8 cellular contexts compared by ENCODE assay signal in genomic region chr5:88889165-88890069, GRCh38. TPM values are rescaled to one million over a fixed set of nuclear protein-coding genes. Genes with fewer than 3 reads are reported as not detected.
DNase-seq lines count a peak whose midpoint lies in the region; ATAC-seq, FAIRE-seq and TF ChIP-seq lines count a peak whose summit lies in the region.

No MANE protein-coding gene starts in this region.

- POLR2A ChIA-PET in WTC11 (lab: Charles Lee), result interaction anchor here (0.6 kb wide), 1 partner anchor 26 kb away, joined by 3 read pairs; no protein-coding TSS in a partner anchor

- H3K27ac ChIP-seq in HUES48 (ENCODE audit: low read depth, low read length), result no peak overlapping the region
- H3K27ac ChIP-seq in heart left ventricle, result peak overlapping the region; percentile 48 to 92 (median 90)
- peak overlapping the region in 2 of 4 donors; percentile 24 to 30 for H3K27ac ChIP-seq in pancreas

- intact Hi-C loops in heart left ventricle (cut with DNase I) (loop anchor here in 6 of 10 donors (2.0 to 10.0 kb wide), 8 partner anchors 55 to 1375 kb away; no protein-coding TSS in a partner anchor), pancreas (cut with DNase I) (no loop called here)

- no peaks in the 10 kb centered on the region for H3K36me3 Mint-ChIP-seq in activated T-cell treated with anti-CD3 and anti-CD28 coated beads, Interleukin-2, amount 50 U/mL, for 24 hours (ENCODE audit: low read depth)
- no peaks in the 10 kb centered on the region for H3K36me3 Mint-ChIP-seq in WTC11

- peak; percentile 30 for DNase-seq in activated T-cell treated with anti-CD3 and anti-CD28 coated beads, Interleukin-2, amount 50 U/mL, for 24 hours
- no peak for DNase-seq in activated T-cell treated with anti-CD3 and anti-CD28 coated beads, Interleukin-2, amount 50 U/mL, for 48 hours
- peak; percentile 54 for DNase-seq in WTC11 (ENCODE audit: low spot score)
- peak; percentile 70 to 84 (median 79) for DNase-seq in heart left ventricle
- peak; percentile 10 to 70 (median 22) for DNase-seq in pancreas
- DNase-seq in 8988T, result no peak
- no peak for DNase-seq in activated naive CD4-positive, alpha-beta T cell treated with Interleukin-2 at 50 U/mL for 16 hours

- H3K4me1 ChIP-seq in HUES48 (ENCODE audit: control insufficient read depth, insufficient read depth, low read length), result peaks cover 4% of the 10 kb centered on the region; the same call in 1 of the 2 replicates
- peaks cover 0 to 66% (median 32%) of the 10 kb centered on the region in 12 donors for H3K4me1 ChIP-seq in heart left ventricle
- no peaks in the 10 kb centered on the region for H3K4me1 ChIP-seq in pancreas

- H3K4me3 Mint-ChIP-seq in activated T-cell treated with anti-CD3 and anti-CD28 coated beads, Interleukin-2, amount 50 U/mL, for 24 hours, result peak overlapping the region; percentile 8
- peak overlapping the region; percentile 91 for H3K4me3 Mint-ChIP-seq in WTC11

- peaks cover 66% of the 10 kb centered on the region for H3K27me3 ChIP-seq in HUES48 (ENCODE audit: control insufficient read depth, insufficient read depth, low read length)
- H3K27me3 ChIP-seq in heart left ventricle, result no peaks in the 10 kb centered on the region
- peaks cover 0 to 15% (median 0%) of the 10 kb centered on the region in 4 donors for H3K27me3 ChIP-seq in pancreas

- no peak for TF ChIP-seq CTCF in WTC11 (IDR thresholded peaks at IDR 0.05)
- peak in 1 of 12 donors; percentile 5 for TF ChIP-seq CTCF in heart left ventricle (IDR thresholded peaks at IDR 0.05)
- TF ChIP-seq CTCF in pancreas (IDR thresholded peaks at IDR 0.05), result no peak

- WGBS in heart left ventricle, 4 donors, result 2 to 3% (median 2%) methylated on average over 39 to 50 of the region's 50 CpGs
- WGBS in pancreas, 2 donors, result 3% methylated on average over 48 to 50 of the region's 50 CpGs

- ATAC-seq in WTC11, result peak; percentile 71
- ATAC-seq in heart left ventricle, result peak; percentile 72 to 92 (median 88)
- peak in 3 of 4 donors; percentile 63 to 79 (median 75) for ATAC-seq in pancreas

- H3K9me3 ChIP-seq in HUES48 (ENCODE audit: control insufficient read depth, insufficient read depth, low read length) (no peaks in the 10 kb centered on the region), heart left ventricle (no peaks in the 10 kb centered on the region), pancreas (no peaks in the 10 kb centered on the region)

- CTCF ChIA-PET in WTC11 (lab: Charles Lee), result interaction anchor here (0.6 kb wide), 2 partner anchors 825 to 1376 kb away, joined by 3 read pairs; no protein-coding TSS in a partner anchor

- H3K9me3 Mint-ChIP-seq in activated T-cell treated with anti-CD3 and anti-CD28 coated beads, Interleukin-2, amount 50 U/mL, for 24 hours, result no peaks in the 10 kb centered on the region
- H3K9me3 Mint-ChIP-seq in WTC11, result no peaks in the 10 kb centered on the region

- peaks cover 72% of the 10 kb centered on the region for H3K27me3 Mint-ChIP-seq in activated T-cell treated with anti-CD3 and anti-CD28 coated beads, Interleukin-2, amount 50 U/mL, for 24 hours
- H3K27me3 Mint-ChIP-seq in WTC11 (ENCODE audit: low read depth), result peaks cover 47% of the 10 kb centered on the region

- H3K9ac ChIP-seq in HUES48 (ENCODE audit: low read depth, low read length), result peak overlapping the region; percentile 57

- H3K36me3 ChIP-seq in HUES48 (ENCODE audit: control insufficient read depth, insufficient read depth, low read length), result no peaks in the 10 kb centered on the region
- no peaks in the 10 kb centered on the region for H3K36me3 ChIP-seq in heart left ventricle
- H3K36me3 ChIP-seq in pancreas, result no peaks in the 10 kb centered on the region

- H3K4me1 Mint-ChIP-seq in activated T-cell treated with anti-CD3 and anti-CD28 coated beads, Interleukin-2, amount 50 U/mL, for 24 hours (ENCODE audit: low read depth), result peaks cover 6% of the 10 kb centered on the region
- peaks cover 25% of the 10 kb centered on the region for H3K4me1 Mint-ChIP-seq in WTC11

- no peak for FAIRE-seq in pancreas (lab: Jason Lieb, UNC)

- H3K4me3 ChIP-seq in HUES48 (ENCODE audit: low read depth, low read length), result peak overlapping the region; percentile 67
- peak overlapping the region; percentile 24 to 74 (median 64) for H3K4me3 ChIP-seq in heart left ventricle
- peak overlapping the region in 2 of 4 donors; percentile 28 to 36 for H3K4me3 ChIP-seq in pancreas

- H3K27ac Mint-ChIP-seq in activated T-cell treated with anti-CD3 and anti-CD28 coated beads, Interleukin-2, amount 50 U/mL, for 24 hours, result no peak overlapping the region
- H3K27ac Mint-ChIP-seq in WTC11, result no peak overlapping the region

- TF ChIP-seq POLR2A in heart left ventricle (IDR thresholded peaks at IDR 0.05), result peak in 1 of 2 donors; percentile 13

TF ChIP-seq in WTC11, 78 proteins besides CTCF, POLR2A, EP300 and RAD21:
- TF ChIP-seq ESRRA (CRISPR knock-in tag; IDR thresholded peaks at IDR 0.05; ENCODE audit: borderline replicate concordance) (0 out of 2 replicates have a peak, but pooled peaks have one; percentile 29), USF1 (CRISPR knock-in tag; IDR thresholded peaks at IDR 0.05) (peak; percentile 34; the same call in 1 of the 2 replicates), ATF2 (CRISPR knock-in tag; IDR thresholded peaks at IDR 0.05; ENCODE audit: borderline replicate concordance, low read depth) (no peak), FOXK1 (CRISPR knock-in tag; IDR thresholded peaks at IDR 0.05) (peak; percentile 72), MAX (CRISPR knock-in tag; IDR thresholded peaks at IDR 0.05) (peak; percentile 80), FOXP4 (CRISPR knock-in tag; IDR thresholded peaks at IDR 0.05) (0 out of 2 replicates have a peak, but pooled peaks have one; percentile 45), MYBL2 (CRISPR knock-in tag; IDR thresholded peaks at IDR 0.05) (peak; percentile 66; the same call in 1 of the 2 replicates), TEAD1 (CRISPR knock-in tag; IDR thresholded peaks at IDR 0.05) (peak; percentile 50; the same call in 1 of the 2 replicates), ZNF512 (CRISPR knock-in tag; IDR thresholded peaks at IDR 0.05; ENCODE audit: borderline replicate concordance) (0 out of 2 replicates have a peak, but pooled peaks have one; percentile 23), ATF1 (CRISPR knock-in tag; IDR thresholded peaks at IDR 0.05) (no peak)

RNA-seq across cellular contexts. Expression of gene MEF2C, which starts 6.4 kb away (rescaled TPM):
- total RNA-seq in WTC11 (2021) (1.4 to 3.6 TPM (median 1.7 TPM) in 3 replicates), heart left ventricle (10 to 100 TPM; 36.8 to 98.5 (median 58.6) TPM), pancreas (10 to 100 TPM in 2 of 6 donors, 1 to 10 TPM in 4; 2.6 to 19.9 (median 5.6) TPM)
- polyA plus RNA-seq in heart left ventricle (10 to 100 TPM; 15.5 to 18.3 TPM), pancreas (1 to 10 TPM; 1.5 to 3.0 TPM)

Comparison
In these comparisons a context has a peak if more than half of its experiments do, and no peak if none do; other contexts are left out.
1. DNase-seq: peak in activated T-cell treated with anti-CD3 and anti-CD28 coated beads, Interleukin-2, amount 50 U/mL, for 24 hours (single experiment), WTC11 (single experiment), heart left ventricle (5 of 5) and pancreas (6 of 6); none in activated T-cell treated with anti-CD3 and anti-CD28 coated beads, Interleukin-2, amount 50 U/mL, for 48 hours (0 of 2), 8988T (single experiment) and activated naive CD4-positive, alpha-beta T cell treated with Interleukin-2 at 50 U/mL for 16 hours (single experiment).
2. intact Hi-C loops: an anchor here in heart left ventricle (2.0 to 10.0 kb wide); none called in pancreas.
3. Peak in every context shown above with its lines, with median percentiles within 50 percentile points of each other: ATAC-seq.